11 cellular contexts compared by ENCODE assay signal in the genomic region with DNA sequence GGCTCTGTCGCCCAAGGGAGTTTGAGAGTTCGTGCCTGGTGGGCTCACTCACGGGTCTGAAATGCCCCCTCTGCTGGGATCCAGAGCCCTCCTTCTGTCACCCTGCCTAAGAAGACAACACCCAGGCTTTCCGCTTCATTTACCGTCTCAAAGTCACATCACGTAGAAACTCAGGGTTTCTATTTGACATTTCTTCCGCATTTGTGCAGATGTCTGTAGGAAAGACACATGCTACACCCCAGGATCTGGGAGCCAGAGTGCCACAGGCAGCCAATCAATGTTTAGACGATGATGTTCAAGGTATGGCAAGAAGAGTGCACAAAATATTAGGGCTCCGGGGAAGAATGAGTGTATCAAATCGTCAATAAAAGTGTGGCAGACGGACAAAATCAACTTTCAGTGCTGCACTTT. TPM values are rescaled to one million over a fixed set of nuclear protein-coding genes. Genes with fewer than 3 reads are reported as not detected.
A peak's percentile ranks its signal among the peaks of the same experiment; 100 is the strongest.
DNase-seq lines count a peak whose midpoint lies in the region; ATAC-seq and TF ChIP-seq lines count a peak whose summit lies in the region.
"Had no signal": no experiment of that assay in that cellular context is flagged by ENCODE, and none has a peak within 500 bp of the region (broad histone marks: within the 10 kb centered on the region; RNA-seq: fewer than 3 reads in every experiment).

No MANE protein-coding gene starts in this region.

- H3K36me3 Mint-ChIP-seq in activated CD4-positive, alpha-beta T cell treated with anti-CD3 and anti-CD28 coated beads, Interleukin-2, amount 10 ng/mL, durations not matched to agents 24 days and 14 days (ENCODE audit: low read depth), result peaks cover 28% of the 10 kb centered on the region
- peaks cover 4% of the 10 kb centered on the region for H3K36me3 Mint-ChIP-seq in natural killer cell

- H3K27ac Mint-ChIP-seq in activated CD4-positive, alpha-beta T cell treated with anti-CD3 and anti-CD28 coated beads, Interleukin-2, amount 10 ng/mL, durations not matched to agents 24 days and 14 days, result peak overlapping the region; percentile 34
- peak overlapping the region; percentile 89 to 97 for H3K27ac Mint-ChIP-seq in natural killer cell
- H3K27ac Mint-ChIP-seq: GM23338 had no signal

- intact Hi-C loops in activated CD4-positive, alpha-beta T cell treated with anti-CD3 and anti-CD28 coated beads, Interleukin-2, amount 10 ng/mL, durations not matched to agents 24 days and 14 days (cut with micrococcal nuclease), result loop anchor here (2.0 to 10.0 kb wide), 3 partner anchors 24 to 1150 kb away; a partner anchor contains a TSS
- intact Hi-C loops in natural killer cell (cut with micrococcal nuclease), result loop anchor here (1.0 kb wide), 1 partner anchor 8 kb away; no protein-coding TSS in a partner anchor

- H3K9me3 Mint-ChIP-seq in activated CD4-positive, alpha-beta T cell treated with anti-CD3 and anti-CD28 coated beads, Interleukin-2, amount 10 ng/mL, durations not matched to agents 24 days and 14 days, result peaks cover 8% of the 10 kb centered on the region
- H3K9me3 Mint-ChIP-seq in natural killer cell, result no peaks in the 10 kb centered on the region
- H3K9me3 Mint-ChIP-seq: GM23338 had no signal

- no peaks in the 10 kb centered on the region for H3K27me3 Mint-ChIP-seq in activated CD4-positive, alpha-beta T cell treated with anti-CD3 and anti-CD28 coated beads, Interleukin-2, amount 10 ng/mL, durations not matched to agents 24 days and 14 days
- no peaks in the 10 kb centered on the region for H3K27me3 Mint-ChIP-seq in natural killer cell (ENCODE audit: low read depth in 2 of 2)

- TF ChIP-seq CTCF in natural killer cell (IDR thresholded peaks at IDR 0.05), result no peak

- H3K4me1 Mint-ChIP-seq in activated CD4-positive, alpha-beta T cell treated with anti-CD3 and anti-CD28 coated beads, Interleukin-2, amount 10 ng/mL, durations not matched to agents 24 days and 14 days, result peaks cover 72% of the 10 kb centered on the region
- H3K4me1 Mint-ChIP-seq in natural killer cell, result peaks cover 89 to 98% of the 10 kb centered on the region in 2 donors

- DNase-seq in activated CD4-positive, alpha-beta T cell treated with anti-CD3 and anti-CD28 coated beads, Interleukin-2, amount 10 ng/mL, durations not matched to agents 24 days and 14 days, result no peak
- no peak for DNase-seq in activated CD4-positive, alpha-beta T cell treated with anti-CD3 and anti-CD28 coated beads, Interleukin-2, amount 50 U/mL, for 48 hours
- DNase-seq in natural killer cell, result no peak
- no peak for DNase-seq in A172 (ENCODE audit: low spot score)
- no peak for DNase-seq in NCI-H1417 treated with DMSO at 0.1 percent for 48 hours (lab: John Stamatoyannopoulos, UW)
- DNase-seq: effector CD8-positive, alpha-beta T cell had no signal

- ATAC-seq in GM21576 (IDR thresholded peaks at IDR 0.05; ENCODE audit: unreplicated experiment) (peak; percentile 47), HG03521 (IDR thresholded peaks at IDR 0.05; ENCODE audit: unreplicated experiment) (peak; percentile 34), natural killer cell (no peak), GM18519 (IDR thresholded peaks at IDR 0.05; ENCODE audit: low FRiP score, unreplicated experiment) (no peak)
- ATAC-seq: A549, GM23338 had no signal

- H3K4me3 Mint-ChIP-seq in activated CD4-positive, alpha-beta T cell treated with anti-CD3 and anti-CD28 coated beads, Interleukin-2, amount 10 ng/mL, durations not matched to agents 24 days and 14 days, result no peak overlapping the region
- H3K4me3 Mint-ChIP-seq in natural killer cell, result peak overlapping the region; percentile 74
- H3K4me3 Mint-ChIP-seq: GM23338 had no signal

RNA-seq across cellular contexts. Expression of a gene that starts 24.4 kb away (rescaled TPM):
- total RNA-seq in activated CD4-positive, alpha-beta T cell treated with anti-CD3 and anti-CD28 coated beads, Interleukin-2, amount 10 ng/mL, durations not matched to agents 24 days and 14 days, result 0.58 and 0.64 TPM in 2 replicates
- 1 to 10 TPM; 4.4 to 5.5 (median 4.6) TPM for total RNA-seq in natural killer cell
- total RNA-seq in A172 (2014; rRNA removed; shearing (Covaris generic)), result 1.3 and 1.7 TPM in 2 replicates

Comparison
In these comparisons a context has a peak if more than half of its experiments do, and no peak if none do; other contexts are left out.
1. ATAC-seq: peak in GM21576 (single experiment) and HG03521 (single experiment); none in natural killer cell (0 of 3) and GM18519 (single experiment).